In the genomic region with DNA sequence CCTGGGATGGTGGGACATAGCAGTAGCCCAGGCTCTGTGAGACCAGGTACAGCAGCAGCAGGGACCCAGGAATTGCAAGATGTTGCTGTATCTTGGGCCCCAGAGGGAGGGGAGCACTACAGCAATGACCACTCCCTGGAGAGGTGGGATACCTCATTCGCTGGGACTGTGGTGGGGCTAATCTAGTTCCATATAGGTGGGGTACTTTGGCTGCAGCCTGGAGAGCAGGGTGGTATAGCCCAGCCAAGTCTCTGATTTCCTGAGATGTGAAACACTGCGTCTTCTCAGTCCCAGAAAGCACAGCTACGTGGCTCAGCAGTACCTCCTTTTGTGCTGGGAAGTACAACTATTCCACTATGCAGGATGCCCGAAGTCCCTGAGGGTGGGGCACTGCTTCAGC, we compare ENCODE assay signal across 25 cellular contexts.
DNase-seq lines count a peak whose midpoint lies in the region; ATAC-seq, FAIRE-seq and TF ChIP-seq lines count a peak whose summit lies in the region.
"Had no signal": no experiment of that assay in that cellular context is flagged by ENCODE, and none has a peak within 500 bp of the region (broad histone marks: within the 10 kb centered on the region; RNA-seq: fewer than 3 reads in every experiment).

No MANE protein-coding gene starts in this region.

- BruUV-seq in HepG2 (replicated peaks; lab: Mats Ljungman, UMichigan): no TSS peak

- intact Hi-C loops in HepG2 (cut with micrococcal nuclease; ENCODE audit: unreplicated experiment): no loop called here

- TF ChIP-seq CTCF in bronchial epithelial cell (IDR thresholded peaks at IDR 0.05; ENCODE audit: insufficient read depth, low read length, severe bottlenecking): no peak
- TF ChIP-seq CTCF in HepG2 (CRISPR knock-in tag; IDR thresholded peaks at IDR 0.05): no peak

- H3K9me3 ChIP-seq in HepG2 (ENCODE audit: low read length) (peaks cover 17% of the 10 kb centered on the region), SJCRH30 (replicated peaks) (peaks cover 8% of the 10 kb centered on the region; the same call in 1 of the 2 replicates)
- H3K9me3 ChIP-seq: BE2C had no signal

- ATAC-seq in HepG2: peak; percentile 36
- no peak for ATAC-seq in HG02973 (IDR thresholded peaks at IDR 0.05; ENCODE audit: unreplicated experiment)
- ATAC-seq: GM12878 had no signal

- no peaks in the 10 kb centered on the region for H3K36me3 ChIP-seq in bronchial epithelial cell (ENCODE audit: control insufficient read depth, insufficient read depth, low read length)
- no peaks in the 10 kb centered on the region for H3K36me3 ChIP-seq in HepG2 (replicated peaks in 1 of 2; ENCODE audit: control insufficient read depth in 1 of 2, insufficient read depth in 2 of 2, low read length in 2 of 2)
- H3K36me3 ChIP-seq in SJCRH30: no peaks in the 10 kb centered on the region
- H3K36me3 ChIP-seq: BE2C, BLaER1 had no signal

- no peak for TF ChIP-seq RAD21 in HepG2 (CRISPR knock-in tag; IDR thresholded peaks at IDR 0.05)

- no peaks in the 10 kb centered on the region for H3K27me3 ChIP-seq in bronchial epithelial cell (ENCODE audit: control insufficient read depth, insufficient read depth, low read length)
- H3K27me3 ChIP-seq in HepG2 (ENCODE audit: control insufficient read depth in 1 of 2, insufficient read depth in 2 of 2, low read length in 2 of 2): no peaks in the 10 kb centered on the region
- H3K27me3 ChIP-seq in SJCRH30: no peaks in the 10 kb centered on the region
- H3K27me3 ChIP-seq: BE2C, BLaER1 had no signal

- FAIRE-seq in bronchial epithelial cell (lab: Jason Lieb, UNC): peak; percentile 23
- no peak for FAIRE-seq in HepG2 (lab: Jason Lieb, UNC)
- FAIRE-seq: A204.1, GM12878, GM12892, GM18507 had no signal

- 9% methylated on average over 4 of the region's 4 CpGs for WGBS in HepG2 (ENCODE audit: low lambda C conversion rate)

- H4K20me1 ChIP-seq in HepG2 (ENCODE audit: insufficient read depth, low read length): no peaks in the 10 kb centered on the region
- H4K20me1 ChIP-seq: BLaER1 had no signal

- CTCF ChIA-PET in HepG2 (lab: Yijun Ruan, JAX; ENCODE audit: low intra/inter-chr PET ratio, low total read pairs): no interaction called here

- no peak overlapping the region for H3K4me2 ChIP-seq in HepG2 (ENCODE audit: low read depth, low read length)
- H3K4me2 ChIP-seq: BLaER1 had no signal

- H3K4me3 ChIP-seq in bronchial epithelial cell (ENCODE audit: low read depth, low read length) (no peak overlapping the region), HepG2 (replicated peaks in 1 of 3; ENCODE audit: insufficient read depth in 1 of 3, low read depth in 2 of 3, low read length in 3 of 3) (no peak overlapping the region), SJCRH30 (no peak overlapping the region)
- H3K4me3 ChIP-seq: BLaER1, GM12878 had no signal

- no peak overlapping the region for H2AFZ ChIP-seq in HepG2 (ENCODE audit: low read length)

- POLR2A ChIA-PET in HepG2 (lab: Yijun Ruan, JAX): no interaction called here

- in situ Hi-C loops in HepG2 (cut with HindIII; ENCODE audit: extremely low pct_ligation_motif_present, low pct_unique_long_range_greater_than_20kb): no loop called here

- TF ChIP-seq EP300 in HepG2 (IDR thresholded peaks at IDR 0.05; ENCODE audit: low read depth in 2 of 2, low read length in 2 of 2) (no peak), HepG2 (CRISPR knock-in tag; IDR thresholded peaks at IDR 0.05; ENCODE audit: borderline replicate concordance) (no peak)

- H3K27ac ChIP-seq in HepG2 (ENCODE audit: extremely low read length, insufficient read depth, low read length) (no peak overlapping the region), SJCRH30 (no peak overlapping the region)
- H3K27ac ChIP-seq: BLaER1 had no signal

- DNase-seq in bronchial epithelial cell (ENCODE audit: low read depth) (no peak), HepG2 (ENCODE audit: low spot score) (no peak), SJCRH30 (no peak), cerebellar nuclear complex (lab: John Stamatoyannopoulos, UW) (no peak)
- DNase-seq: 8988T; ACHN; BE2C; C1 segment of cervical spinal cord; CD4-positive, alpha-beta memory T cell; CD4-positive, CD25-positive, alpha-beta regulatory T cell; CD8-positive, alpha-beta memory T cell; COR-L47; DMS 273 treated with DMSO at 0.1 percent for 48 hours; DMS153; DMS53; DMS79; DND-41; EL; GDM1 had no signal

- H3K79me2 ChIP-seq in HepG2 (ENCODE audit: insufficient read depth, low read length): no peaks in the 10 kb centered on the region

- no peak overlapping the region for H3K9ac ChIP-seq in HepG2 (ENCODE audit: insufficient read depth, low read depth, low read length)
- H3K9ac ChIP-seq: BLaER1 had no signal

- H3K4me1 ChIP-seq in HepG2 (ENCODE audit: insufficient read depth, low read length): no peaks in the 10 kb centered on the region
- no peaks in the 10 kb centered on the region for H3K4me1 ChIP-seq in SJCRH30
- H3K4me1 ChIP-seq: BE2C, BLaER1 had no signal

- TF ChIP-seq POLR2A in HepG2 (IDR thresholded peaks at IDR 0.05; ENCODE audit: insufficient read depth in 1 of 2, low read depth in 2 of 2, low read length in 2 of 2): no peak

TF ChIP-seq in HepG2, 621 proteins besides CTCF, POLR2A, EP300 and RAD21:
- TF ChIP-seq CREM (IDR thresholded peaks at IDR 0.05): no peak
- TF ChIP-seq CREM (CRISPR knock-in tag; IDR thresholded peaks at IDR 0.05): no peak
- TF ChIP-seq FOXO4 (CRISPR knock-in tag; conservative IDR thresholded peaks at IDR 0.05): 0 out of 2 replicates have a peak, but pooled peaks have one; percentile 61
- TF ChIP-seq ZXDC (CRISPR knock-in tag; IDR thresholded peaks at IDR 0.05): peak; percentile 65; the same call in 1 of the 2 replicates
TF ChIP-seq in HepG2: peak in this region for 2.
